Comparison of ENCODE assay signal across 9 cellular contexts in genomic region chr9:124045076-124045829, GRCh38. TPM values are rescaled to one million over a fixed set of nuclear protein-coding genes. Genes with fewer than 3 reads are reported as not detected.
A peak's percentile ranks its signal among the peaks of the same experiment; 100 is the strongest.
DNase-seq lines count a peak whose midpoint lies in the region; ATAC-seq and TF ChIP-seq lines count a peak whose summit lies in the region.
"Had no signal": no experiment of that assay in that cellular context is flagged by ENCODE, and none has a peak within 500 bp of the region (broad histone marks: within the 10 kb centered on the region; RNA-seq: fewer than 3 reads in every experiment).

No MANE protein-coding gene starts in this region.

- no peaks in the 10 kb centered on the region for H3K9me3 ChIP-seq in breast epithelium

- H3K36me3 ChIP-seq in breast epithelium (no peaks in the 10 kb centered on the region), urinary bladder (ENCODE audit: insufficient read depth) (no peaks in the 10 kb centered on the region)

- no peak for TF ChIP-seq POLR2A in breast epithelium (IDR thresholded peaks at IDR 0.05)

- WGBS in urinary bladder = 9% methylated on average over 49 of the region's 49 CpGs

- H3K4me1 ChIP-seq in breast epithelium (peaks cover 8 to 17% of the 10 kb centered on the region in 2 donors), urinary bladder (ENCODE audit: insufficient read depth) (no peaks in the 10 kb centered on the region)

- intact Hi-C loops in breast epithelium (cut with DNase I; ENCODE audit: low total_unique reads) = no loop called here

- peak overlapping the region; percentile 25 to 77 for H3K27ac ChIP-seq in breast epithelium
- no peak overlapping the region for H3K27ac ChIP-seq in urinary bladder (ENCODE audit: low read depth)

- H3K4me3 ChIP-seq in breast epithelium = peak overlapping the region; percentile 41 to 74 (median 49)
- peak overlapping the region; percentile 24 for H3K4me3 ChIP-seq in urinary bladder (ENCODE audit: low read depth, low read length)

- H3K27me3 ChIP-seq in breast epithelium = peaks cover 0 to 13% of the 10 kb centered on the region in 2 donors

- DNase-seq in activated gamma-delta T cell (lab: John Stamatoyannopoulos, UW) (peak; percentile 23), activated gamma-delta T cell treated with Interleukin-2 at 50 U/mL for 16 hours (no peak), breast epithelium (ENCODE audit: low spot score in 2 of 2) (peak in 1 of 2 donors; percentile 20), left lobe of liver (ENCODE audit: low spot score) (peak; percentile 62)
- no peak for DNase-seq in stimulated activated naive CD4-positive, alpha-beta T cell (lab: John Stamatoyannopoulos, UW)
- DNase-seq in activated CD8-positive, alpha-beta memory T cell treated with anti-CD3 and anti-CD28 coated beads, Interleukin-2, amount 50 U/mL, for 48 hours = no peak
- DNase-seq: Karpas-422 had no signal

- no peak for TF ChIP-seq CTCF in breast epithelium (IDR thresholded peaks at IDR 0.05)

- ATAC-seq in left lobe of liver (peak; percentile 60), HG03460 (IDR thresholded peaks at IDR 0.05; ENCODE audit: unreplicated experiment) (no peak)

RNA-seq across cellular contexts. Expression of gene LHX2, which starts 33.7 kb away (rescaled TPM):
- total RNA-seq in breast epithelium (not detected), left lobe of liver (2.9 TPM), urinary bladder (not detected)
- polyA plus RNA-seq in urinary bladder = not detected

Comparison
In these comparisons a context has a peak if more than half of its experiments do, and no peak if none do; other contexts are left out.
1. DNase-seq: peak in activated gamma-delta T cell (single experiment) and left lobe of liver (single experiment); none in activated gamma-delta T cell treated with Interleukin-2 at 50 U/mL for 16 hours (single experiment), stimulated activated naive CD4-positive, alpha-beta T cell (0 of 6) and activated CD8-positive, alpha-beta memory T cell treated with anti-CD3 and anti-CD28 coated beads, Interleukin-2, amount 50 U/mL, for 48 hours (single experiment).